ENCODE assay signal across 8 cellular contexts in the genomic region with DNA sequence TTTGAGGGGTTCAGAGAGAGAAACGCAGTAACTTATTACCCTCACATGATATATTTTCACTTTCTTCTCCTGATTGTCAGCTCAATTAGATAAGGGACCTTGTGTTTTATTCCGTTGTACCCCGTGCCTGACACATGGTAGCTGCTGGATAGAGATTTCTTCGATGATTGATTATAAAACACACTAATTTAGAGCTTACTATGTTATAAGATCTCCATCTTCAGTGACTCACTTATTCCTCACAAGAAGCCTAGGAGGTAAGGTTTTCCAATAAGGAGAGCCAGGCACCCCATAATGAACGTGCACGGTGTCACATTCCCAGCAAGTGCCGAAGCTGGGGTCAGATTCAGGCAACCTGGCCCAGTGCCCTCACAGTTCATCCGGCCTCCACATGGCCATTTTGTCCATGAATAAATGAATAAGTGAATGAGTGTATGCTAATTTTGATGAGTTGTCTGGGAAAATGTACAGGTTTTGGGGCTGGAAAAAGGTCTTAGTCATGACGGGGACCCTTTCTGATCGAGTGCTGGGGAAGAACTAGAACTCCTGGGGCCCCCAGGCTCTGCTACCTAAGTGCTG.
A peak's percentile ranks its signal among the peaks of the same experiment; 100 is the strongest.
DNase-seq lines count a peak whose midpoint lies in the region; ATAC-seq and TF ChIP-seq lines count a peak whose summit lies in the region.

No MANE protein-coding gene starts in this region.

- peaks cover 14% of the 10 kb centered on the region for H3K4me1 ChIP-seq in Karpas-422 (ENCODE audit: low read length)
- peaks cover 5% of the 10 kb centered on the region for H3K4me1 ChIP-seq in mucosa of stomach (ENCODE audit: control insufficient read depth, insufficient read depth, low read length)

- no peak overlapping the region for H3K27ac Mint-ChIP-seq in CD4-positive, alpha-beta T cell

- peaks cover 17% of the 10 kb centered on the region for H3K27me3 Mint-ChIP-seq in CD4-positive, alpha-beta T cell

- peak overlapping the region; percentile 89 for H3K4me3 Mint-ChIP-seq in CD4-positive, alpha-beta T cell

- no peak for ATAC-seq in CD4-positive, alpha-beta T cell (ENCODE audit: poor library complexity)

- H3K9me3 Mint-ChIP-seq in CD4-positive, alpha-beta T cell = no peaks in the 10 kb centered on the region

- H3K9ac ChIP-seq in Karpas-422 (ENCODE audit: low read length) (peak overlapping the region; percentile 64), mucosa of stomach (ENCODE audit: low read length) (peak overlapping the region; percentile 77)

- DNase-seq in CD4-positive, alpha-beta T cell = no peak
- DNase-seq in Karpas-422 (no peak), inferior parietal cortex (ENCODE audit: extremely low spot score) (no peak), G401 (ENCODE audit: low spot score) (no peak), D341Med (ENCODE audit: low spot score) (no peak)
- DNase-seq in activated CD8-positive, alpha-beta memory T cell treated with anti-CD3 and anti-CD28 coated beads, Interleukin-2, amount 50 U/mL, for 48 hours = no peak

- in situ Hi-C loops in G401 (cut with HindIII; ENCODE audit: low sequenced_read_pairs) = no loop called here

- no peaks in the 10 kb centered on the region for H3K79me2 ChIP-seq in Karpas-422 (ENCODE audit: low read length)

- H3K4me1 Mint-ChIP-seq in CD4-positive, alpha-beta T cell (ENCODE audit: low read depth) = peaks cover 11% of the 10 kb centered on the region

- no peaks in the 10 kb centered on the region for H3K36me3 Mint-ChIP-seq in CD4-positive, alpha-beta T cell (ENCODE audit: low read depth)

- H3K27ac ChIP-seq in CD4-positive, alpha-beta T cell (ENCODE audit: low read depth, low read length) = no peak overlapping the region
- H3K27ac ChIP-seq in Karpas-422 (ENCODE audit: low read length) (no peak overlapping the region), cingulate gyrus (ENCODE audit: low read depth, low read length) (peak overlapping the region; percentile 97)

- H3K9me3 ChIP-seq in CD4-positive, alpha-beta T cell (ENCODE audit: control insufficient read depth, low read length) = no peaks in the 10 kb centered on the region
- H3K9me3 ChIP-seq in Karpas-422 (ENCODE audit: low read length) (no peaks in the 10 kb centered on the region), mucosa of stomach (ENCODE audit: control insufficient read depth, low read length) (no peaks in the 10 kb centered on the region)

- CTCF ChIA-PET in CD4-positive, alpha-beta T cell (lab: Charles Lee) = interaction anchor here (0.7 to 1.5 kb wide), 3 partner anchors 10 to 656 kb away, joined by 3 to 4 read pairs (median 3); no protein-coding TSS in a partner anchor

- POLR2A ChIA-PET in CD4-positive, alpha-beta T cell (lab: Charles Lee) = interaction anchor here (1.9 kb wide), 1 partner anchor 657 kb away, joined by 7 read pairs; the partner anchor contains the start of gene SP4

- H3K9me2 ChIP-seq in Karpas-422 (replicated peaks; ENCODE audit: insufficient read depth, low read length) = no peaks in the 10 kb centered on the region

- TF ChIP-seq CTCF in CD4-positive, alpha-beta T cell (IDR thresholded peaks at IDR 0.05) = no peak

- H4K20me1 ChIP-seq in Karpas-422 (ENCODE audit: insufficient read depth, low read depth, low read length) = no peaks in the 10 kb centered on the region

- peak overlapping the region; percentile 91; the same call in 1 of the 2 replicates for H2AFZ ChIP-seq in Karpas-422 (ENCODE audit: low read length)

- peak overlapping the region; percentile 81 for H3K4me2 ChIP-seq in Karpas-422 (ENCODE audit: low read depth, low read length, poor library complexity, severe bottlenecking)

- H3K36me3 ChIP-seq in Karpas-422 (ENCODE audit: insufficient read depth, low read length) (no peaks in the 10 kb centered on the region), mucosa of stomach (ENCODE audit: control insufficient read depth, insufficient read depth, low read length) (no peaks in the 10 kb centered on the region)

- intact Hi-C loops in CD4-positive, alpha-beta T cell (cut with DNase I, micrococcal nuclease) = loop anchor here (5.0 kb wide), 2 partner anchors 826 to 831 kb away; no protein-coding TSS in a partner anchor

- no peaks in the 10 kb centered on the region for H3K27me3 ChIP-seq in CD4-positive, alpha-beta T cell (ENCODE audit: control insufficient read depth, insufficient read depth, low read length)
- H3K27me3 ChIP-seq in Karpas-422 (ENCODE audit: low read length) = no peaks in the 10 kb centered on the region
- H3K27me3 ChIP-seq in mucosa of stomach (ENCODE audit: control insufficient read depth, insufficient read depth, low read length) = no peaks in the 10 kb centered on the region

- peak overlapping the region; percentile 75 for H3K4me3 ChIP-seq in Karpas-422 (ENCODE audit: low read length)
- peak overlapping the region; percentile 69 for H3K4me3 ChIP-seq in mucosa of stomach (ENCODE audit: low read length)
